12 cellular contexts compared by ENCODE assay signal in genomic region chr1:147167361-147167760, GRCh38. TPM values are rescaled to one million over a fixed set of nuclear protein-coding genes. Genes with fewer than 3 reads are reported as not detected.
A peak's percentile ranks its signal among the peaks of the same experiment; 100 is the strongest.
DNase-seq lines count a peak whose midpoint lies in the region; ATAC-seq and TF ChIP-seq lines count a peak whose summit lies in the region.
"Had no signal": no experiment of that assay in that cellular context is flagged by ENCODE, and none has a peak within 500 bp of the region (broad histone marks: within the 10 kb centered on the region; RNA-seq: fewer than 3 reads in every experiment).

No MANE protein-coding gene starts in this region.

- no peaks in the 10 kb centered on the region for H3K27me3 ChIP-seq in A673 (replicated peaks; ENCODE audit: insufficient read depth, low read depth, low read length, poor library complexity)

- no peak for ATAC-seq in GM18498 (IDR thresholded peaks at IDR 0.05; ENCODE audit: unreplicated experiment)
- ATAC-seq in HG03045 (IDR thresholded peaks at IDR 0.05; ENCODE audit: unreplicated experiment) = no peak

- TF ChIP-seq CTCF in A673 (conservative IDR thresholded peaks at IDR 0.05; ENCODE audit: low read depth, low read length) (no peak), astrocyte of the cerebellum (IDR thresholded peaks at IDR 0.05; ENCODE audit: low read depth, low read length, missing control alignments) (no peak)

- H3K4me3 ChIP-seq in A673 (ENCODE audit: low read depth, low read length, poor library complexity, severe bottlenecking) (no peak overlapping the region), astrocyte of the cerebellum (ENCODE audit: low read depth, low read length) (no peak overlapping the region)

- in situ Hi-C loops in astrocyte of the cerebellum (cut with HindIII; ENCODE audit: low sequenced_read_pairs) = no loop called here

- intact Hi-C loops in A673 (cut with micrococcal nuclease; ENCODE audit: unreplicated experiment) = no loop called here

- POLR2A ChIA-PET in A673 (lab: Charles Lee; ENCODE audit: low non-redundant PET) = no interaction called here

- H3K4me1 ChIP-seq in A673 (ENCODE audit: insufficient read depth, low read length, poor library complexity, severe bottlenecking) = peaks cover 17% of the 10 kb centered on the region

- no peaks in the 10 kb centered on the region for H3K36me3 ChIP-seq in A673 (ENCODE audit: insufficient read depth, low read length, poor library complexity, severe bottlenecking)

- no peak overlapping the region for H3K27ac ChIP-seq in A673 (ENCODE audit: low read depth, low read length, poor library complexity, severe bottlenecking)
- H3K27ac ChIP-seq: C4-2B had no signal

- DNase-seq in A673 (ENCODE audit: low spot score) (peak; percentile 37), HPDE6-E6E7 (ENCODE audit: extremely low spot score) (peak; percentile 79), astrocyte of the cerebellum (ENCODE audit: low read depth) (peak; percentile 87), iris pigment epithelial cell (ENCODE audit: low read depth) (peak; percentile 98), anterior cingulate cortex (lab: John Stamatoyannopoulos, UW) (no peak), iPS-NIHi11 (ENCODE audit: low spot score) (no peak)
- DNase-seq: activated T-cell treated with anti-CD3 and anti-CD28 coated beads for 4 hours, left cardiac atrium, NCI-H2081 had no signal

- CTCF ChIA-PET in A673 (lab: Charles Lee) = no interaction called here

- H3K9me3 ChIP-seq in A673 (ENCODE audit: low read depth, low read length, poor library complexity, severe bottlenecking) = no peaks in the 10 kb centered on the region

- no TSS peak for BruUV-seq in A673 (replicated peaks; lab: Mats Ljungman, UMichigan)

RNA-seq across cellular contexts. Expression of gene PRKAB2, which starts 4.9 kb away (rescaled TPM):
- 14.4 and 15.0 TPM in 2 replicates for total RNA-seq in A673 (2021)

RNA-seq across cellular contexts. Expression of gene FMO5, which starts 57.8 kb away (rescaled TPM):
- 0.24 and 0.31 TPM in 2 replicates for total RNA-seq in A673 (2021)

Comparison
In these comparisons a context has a peak if more than half of its experiments do, and no peak if none do; other contexts are left out.
1. DNase-seq: peak in A673 (single experiment), HPDE6-E6E7 (single experiment), astrocyte of the cerebellum (single experiment) and iris pigment epithelial cell (single experiment); none in anterior cingulate cortex (0 of 58) and iPS-NIHi11 (single experiment).